24 cellular contexts compared by ENCODE assay signal in genomic region chr7:94706991-94707390, GRCh38.
"Had no signal": no experiment of that assay in that cellular context is flagged by ENCODE, and none has a peak within 500 bp of the region (broad histone marks: within the 10 kb centered on the region; RNA-seq: fewer than 3 reads in every experiment).

No MANE protein-coding gene starts in this region.

- DNase-seq: colonic mucosa; effector CD8-positive, alpha-beta T cell; endodermal cell; foreskin melanocyte; head of caudate nucleus; mesendoderm; midbrain; naive thymus-derived CD4-positive, alpha-beta T cell; nephron progenitor cell; nucleus accumbens; pancreas; right lobe of liver; small intestine; stimulated activated CD4-positive, alpha-beta T cell treated with anti-CD3 and anti-CD28 coated beads, Interleukin-15, amount 100 ng/mL, for 24 hours; stimulated activated CD4-positive, alpha-beta T cell treated with anti-CD3 and anti-CD28 coated beads, Interleukin-2, amount 100 ng/mL, for 48 hours; stimulated activated naive B cell treated with anti-CD40 and anti-IgM and Interleukin-4, amounts not matched to agents 10 μg/mL and 1 μg/mL and 100 μg/mL, for 72 hours; upper lobe of left lung had no signal

- H3K36me3 ChIP-seq: colonic mucosa, esophagus muscularis mucosa, pancreas, right lobe of liver, thoracic aorta, tibial nerve, upper lobe of left lung had no signal

- FAIRE-seq: keratinocyte, pancreas, small intestine, urothelium cell line had no signal

- H3K27me3 ChIP-seq: colonic mucosa, esophagus muscularis mucosa, right lobe of liver, tibial nerve, upper lobe of left lung had no signal

- ATAC-seq: left lobe of liver; naive thymus-derived CD4-positive, alpha-beta T cell; pancreas; right lobe of liver; stimulated activated naive B cell treated with anti-CD40 and anti-IgM and Interleukin-4, amounts not matched to agents 10 μg/mL and 1 μg/mL and 100 μg/mL, for 72 hours had no signal

- H3K9me3 ChIP-seq: colonic mucosa, esophagus muscularis mucosa, pancreas, right lobe of liver, thoracic aorta, tibial nerve, upper lobe of left lung had no signal

- H3K4me1 ChIP-seq: colonic mucosa, esophagus muscularis mucosa, pancreas, right lobe of liver, upper lobe of left lung had no signal

- H3K4me3 ChIP-seq: colonic mucosa, esophagus muscularis mucosa, pancreas, right lobe of liver, thoracic aorta, tibial nerve, upper lobe of left lung had no signal

- H3K27ac ChIP-seq: colonic mucosa, epithelial cell of prostate, esophagus muscularis mucosa, pancreas, right lobe of liver, thoracic aorta, tibial nerve, upper lobe of left lung had no signal
